8 cellular contexts compared by ENCODE assay signal in genomic region chr14:23114669-23115491, GRCh38. TPM values are rescaled to one million over a fixed set of nuclear protein-coding genes. Genes with fewer than 3 reads are reported as not detected.
DNase-seq lines count a peak whose midpoint lies in the region; FAIRE-seq and TF ChIP-seq lines count a peak whose summit lies in the region.
"Had no signal": no experiment of that assay in that cellular context is flagged by ENCODE, and none has a peak within 500 bp of the region (broad histone marks: within the 10 kb centered on the region; RNA-seq: fewer than 3 reads in every experiment).

No MANE protein-coding gene starts in this region.

- TF ChIP-seq EP300 in H1 (IDR thresholded peaks at IDR 0.05; ENCODE audit: borderline replicate concordance in 1 of 2, low read depth in 2 of 2, low read length in 2 of 2): no peak

- no peaks in the 10 kb centered on the region for H4K20me1 ChIP-seq in H1 (replicated peaks in 1 of 2; ENCODE audit: control insufficient read depth in 1 of 2, insufficient read depth in 2 of 2, low read length in 2 of 2)

- no peak overlapping the region for H2BK120ac ChIP-seq in H1 (replicated peaks; ENCODE audit: low read depth, low read length)

- no peak overlapping the region for H2BK20ac ChIP-seq in H1 (ENCODE audit: low read length)

- H3K4me2 ChIP-seq in H1 (ENCODE audit: insufficient read depth in 1 of 2, low read depth in 2 of 2, low read length in 2 of 2): no peak overlapping the region

- no peak overlapping the region for H3K4ac ChIP-seq in H1 (replicated peaks; ENCODE audit: insufficient read length, low read depth, low read length)

- H2BK15ac ChIP-seq in H1 (ENCODE audit: low read length): 0 out of 2 replicates have a peak overlapping the region, but pooled peaks have one; percentile 32

- POLR2A ChIA-PET in H1 (lab: Charles Lee; ENCODE audit: partially characterized antibody): no interaction called here

- no peak overlapping the region for H2AK5ac ChIP-seq in H1 (ENCODE audit: low read depth, low read length)

- no peak overlapping the region for H3K18ac ChIP-seq in H1 (ENCODE audit: extremely low read depth, low read length)

- peaks cover 0 to 3% (median 0%) of the 10 kb centered on the region in 4 experiments; a peak in 2 of 7 replicates for H3K27me3 ChIP-seq in H1 (replicated peaks in 1 of 4; ENCODE audit: control insufficient read depth in 3 of 4, extremely low read depth in 1 of 4, insufficient read depth in 3 of 4, low read length in 3 of 4)

- intact Hi-C loops in posterior vena cava (cut with DNase I): loop anchor here in 1 of 2 donors (5.0 kb wide), 1 partner anchor 48 kb away; no protein-coding TSS in a partner anchor

- 82% methylated on average over 11 of the region's 11 CpGs; no CpG with 5 or more reads in 1 of the 2 experiments for WGBS in H1 (ENCODE audit: extremely low coverage in 1 of 2, insufficient coverage in 1 of 2, insufficient read length in 1 of 2, insufficient replicate concordance in 2 of 2, low coverage in 1 of 2, low lambda C conversion rate in 2 of 2, missing lambda C conversion rate in 1 of 2), 2 experiments

- H2BK12ac ChIP-seq in H1 (ENCODE audit: low read depth, low read length): no peak overlapping the region

- H3K23me2 ChIP-seq in H1 (ENCODE audit: low read depth, low read length): no peaks in the 10 kb centered on the region; the same call in 1 of the 2 replicates

- no peak overlapping the region for H3K27ac ChIP-seq in H1 (ENCODE audit: low read depth, low read length)

- H4K8ac ChIP-seq in H1 (ENCODE audit: extremely low read depth, insufficient read depth, low read length): no peak overlapping the region

- H3K36me3 ChIP-seq in H1 (ENCODE audit: control insufficient read depth in 2 of 4, insufficient read depth in 4 of 4, low read length in 3 of 4): no peaks in the 10 kb centered on the region

- no peak overlapping the region for H3K14ac ChIP-seq in H1 (ENCODE audit: insufficient read length)

- no peaks in the 10 kb centered on the region for H3K79me1 ChIP-seq in H1 (ENCODE audit: low read depth, low read length)

- no peak overlapping the region for H2AFZ ChIP-seq in H1 (ENCODE audit: low read length)

- DNase-seq in GM04503 (ENCODE audit: low read depth) (peak; percentile 96), NCI-H460 (ENCODE audit: extremely low read depth, low read depth) (peak; percentile 27), H1 (ENCODE audit: low read depth in 1 of 2, low spot score in 2 of 2) (no peak), posterior vena cava (ENCODE audit: low spot score) (peak; percentile 90), occipital lobe (lab: John Stamatoyannopoulos, UW) (no peak), GM19239 (ENCODE audit: insufficient read length, low spot score) (no peak)
- no peak for DNase-seq in activated CD4-positive, alpha-beta T cell treated with anti-CD3 and anti-CD28 coated beads for 1 hour

- H4K91ac ChIP-seq in H1 (replicated peaks; ENCODE audit: insufficient read length, low read length): no peak overlapping the region

- H3K4me1 ChIP-seq in H1 (replicated peaks in 1 of 4; ENCODE audit: control insufficient read depth in 3 of 4, insufficient read depth in 4 of 4, low read length in 3 of 4): peaks cover 0 to 14% (median 5%) of the 10 kb centered on the region in 4 experiments; a peak in 6 of 7 replicates

- no peak overlapping the region for H3K9ac ChIP-seq in H1 (replicated peaks in 1 of 4; ENCODE audit: extremely low read depth in 1 of 4, low read depth in 3 of 4, low read length in 3 of 4)

- CTCF ChIA-PET in H1 (lab: Charles Lee; ENCODE audit: partially characterized antibody): interaction anchor here (0.7 to 2.4 kb wide), 5 partner anchors 11 to 72 kb away, joined by 3 to 7 read pairs (median 4); partner anchors contain the start of gene CIROP

- TF ChIP-seq POLR2A in H1 (IDR thresholded peaks at IDR 0.05; ENCODE audit: control extremely low read depth in 1 of 2, low read depth in 2 of 2, low read length in 2 of 2): no peak

- H3K9me3 ChIP-seq in H1 (ENCODE audit: insufficient read depth in 2 of 2, low read depth in 1 of 2, low read length in 1 of 2): no peaks in the 10 kb centered on the region; a peak in 1 of 4 replicates

- no peak for TF ChIP-seq CTCF in H1 (IDR thresholded peaks at IDR 0.05; ENCODE audit: control extremely low read depth in 1 of 3, insufficient read depth in 1 of 3, low read depth in 1 of 3, low read length in 3 of 3)

- H3K4me3 ChIP-seq in H1 (ENCODE audit: extremely low read depth in 1 of 4, insufficient read depth in 2 of 4, low read depth in 3 of 4, low read length in 4 of 4): no peak overlapping the region

- no peak overlapping the region for H3K23ac ChIP-seq in H1 (ENCODE audit: insufficient read length)

- no peak overlapping the region for H2BK5ac ChIP-seq in H1 (ENCODE audit: low read depth, low read length)

- no peaks in the 10 kb centered on the region for H3K79me2 ChIP-seq in H1 (ENCODE audit: control insufficient read depth in 1 of 2, insufficient read depth in 2 of 2, low read length in 2 of 2)

- H3K56ac ChIP-seq in H1 (replicated peaks; ENCODE audit: insufficient read length, low read depth, low read length): no peak overlapping the region

- FAIRE-seq in H1 (lab: Jason Lieb, UNC): no peak
- FAIRE-seq in GM19239 (lab: Jason Lieb, UNC): no peak

- no peak overlapping the region for H4K5ac ChIP-seq in H1 (ENCODE audit: insufficient read length, low read depth, low read length)

- TF ChIP-seq RAD21 in H1 (IDR thresholded peaks at IDR 0.05 in 1 of 2, conservative IDR thresholded peaks at IDR 0.05 in 1 of 2; ENCODE audit: low read depth in 2 of 2, low read length in 2 of 2): no peak

RNA-seq across cellular contexts. Expression of gene CEBPE, which starts 4.2 kb away (rescaled TPM):
- total RNA-seq in NCI-H460 (2014; rRNA removed; shearing (Covaris generic)): not detected in 2 replicates
- polyA plus RNA-seq in NCI-H460 (2014; cell fraction: nucleus; rRNA removed): not detected in 2 replicates
- total RNA-seq in H1 (2021; fragmentation: NEBNext Ultra II Directional; extraction: Animal tissue kit (Norgen Biotek cat#: 25700)): not detected in 2 replicates
- polyA plus RNA-seq in H1 (2011; rRNA removed): 0.05 and 0.06 TPM in 2 replicates
- 0.04 TPM for polyA plus RNA-seq in H1 (2011; cell fraction: cytosol; rRNA removed)
- polyA plus RNA-seq in H1 (2011; cell fraction: nucleus; rRNA removed): not detected
- polyA plus RNA-seq in H1 (2012, experiment 1 of 2): not detected in 4 replicates
- polyA plus RNA-seq in H1 (2012, experiment 2 of 2): not detected
- 0.02 TPM for polyA plus RNA-seq in H1 (2013, experiment 1 of 2)
- not detected for polyA plus RNA-seq in H1 (2013, experiment 2 of 2)
- polyA minus RNA-seq in H1 (2011; rRNA and poly(A)+ RNA removed): 0.10 TPM in 1 of 2 replicates, not detected in the other
- polyA minus RNA-seq in H1 (2011; cell fraction: cytosol; rRNA and poly(A)+ RNA removed): not detected
- polyA minus RNA-seq in H1 (2011; cell fraction: nucleus; rRNA and poly(A)+ RNA removed): not detected
- total RNA-seq in posterior vena cava (under 1 TPM in 1 of 2 donors, not detected in 1; 0.19 TPM), occipital lobe (0.31 TPM)
- total RNA-seq: activated T-helper 2 cell treated with anti-CD3 and anti-CD28 coated beads, Interferon-gamma antibody, Interleukin-2, Interleukin-4, amounts not matched to agents 10 μg/mL and 5 μg/mL and 100 μg/mL, durations not matched to agents 14 hours and 24 hours and 36 hours had no signal

RNA-seq across cellular contexts. Expression of gene CIROP, which starts 10.1 kb away (rescaled TPM):
- not detected in 2 replicates for total RNA-seq in NCI-H460 (2014; rRNA removed; shearing (Covaris generic))
- polyA plus RNA-seq in NCI-H460 (2014; cell fraction: nucleus; rRNA removed): not detected in 2 replicates
- not detected in 2 replicates for total RNA-seq in H1 (2021; fragmentation: NEBNext Ultra II Directional; extraction: Animal tissue kit (Norgen Biotek cat#: 25700))
- 0.03 and 0.06 TPM in 2 replicates for polyA plus RNA-seq in H1 (2011; rRNA removed)
- polyA plus RNA-seq in H1 (2011; cell fraction: cytosol; rRNA removed): not detected
- polyA plus RNA-seq in H1 (2011; cell fraction: nucleus; rRNA removed): 0.17 TPM
- 0.07 to 0.13 TPM in 2 of 4 replicates, not detected in the others for polyA plus RNA-seq in H1 (2012, experiment 1 of 2)
- not detected for polyA plus RNA-seq in H1 (2012, experiment 2 of 2)
- polyA plus RNA-seq in H1 (2013, experiment 1 of 2): 0.02 TPM
- polyA plus RNA-seq in H1 (2013, experiment 2 of 2): 0.02 TPM
- polyA minus RNA-seq in H1 (2011; rRNA and poly(A)+ RNA removed): 0.13 TPM in 1 of 2 replicates, not detected in the other
- not detected for polyA minus RNA-seq in H1 (2011; cell fraction: cytosol; rRNA and poly(A)+ RNA removed)
- polyA minus RNA-seq in H1 (2011; cell fraction: nucleus; rRNA and poly(A)+ RNA removed): not detected
- total RNA-seq in posterior vena cava (not detected), occipital lobe (not detected)
- total RNA-seq: activated T-helper 2 cell treated with anti-CD3 and anti-CD28 coated beads, Interferon-gamma antibody, Interleukin-2, Interleukin-4, amounts not matched to agents 10 μg/mL and 5 μg/mL and 100 μg/mL, durations not matched to agents 14 hours and 24 hours and 36 hours had no signal

RNA-seq across cellular contexts. Expression of gene C14orf119, which starts 19.6 kb away (rescaled TPM):
- 41.5 and 45.7 TPM in 2 replicates for total RNA-seq in NCI-H460 (2014; rRNA removed; shearing (Covaris generic))
- polyA plus RNA-seq in NCI-H460 (2014; cell fraction: nucleus; rRNA removed): 17.8 and 38.9 TPM in 2 replicates
- total RNA-seq in H1 (2021; fragmentation: NEBNext Ultra II Directional; extraction: Animal tissue kit (Norgen Biotek cat#: 25700)): 78.1 and 91.2 TPM in 2 replicates
- polyA plus RNA-seq in H1 (2011; rRNA removed): 49.8 and 94.0 TPM in 2 replicates
- 60.3 TPM for polyA plus RNA-seq in H1 (2011; cell fraction: cytosol; rRNA removed)
- polyA plus RNA-seq in H1 (2011; cell fraction: nucleus; rRNA removed): 39.8 TPM
- polyA plus RNA-seq in H1 (2012, experiment 1 of 2): 52.5 to 86.4 TPM (median 81.7 TPM) in 4 replicates
- polyA plus RNA-seq in H1 (2012, experiment 2 of 2): 22.6 TPM
- polyA plus RNA-seq in H1 (2013, experiment 1 of 2): 32.8 TPM
- 35.7 TPM for polyA plus RNA-seq in H1 (2013, experiment 2 of 2)
- 92.8 and 117 TPM in 2 replicates for polyA minus RNA-seq in H1 (2011; rRNA and poly(A)+ RNA removed)
- 28.5 TPM for polyA minus RNA-seq in H1 (2011; cell fraction: cytosol; rRNA and poly(A)+ RNA removed)
- polyA minus RNA-seq in H1 (2011; cell fraction: nucleus; rRNA and poly(A)+ RNA removed): 34.4 TPM
- total RNA-seq in posterior vena cava: 10 to 100 TPM; 35.2 to 38.7 TPM
- total RNA-seq in occipital lobe: 17.9 TPM

RNA-seq across cellular contexts. Expression of gene ACIN1, which starts 19.9 kb away (rescaled TPM):
- 73.8 and 92.9 TPM in 2 replicates for total RNA-seq in NCI-H460 (2014; rRNA removed; shearing (Covaris generic))
- 221 and 271 TPM in 2 replicates for polyA plus RNA-seq in NCI-H460 (2014; cell fraction: nucleus; rRNA removed)
- 233 and 237 TPM in 2 replicates for total RNA-seq in H1 (2021; fragmentation: NEBNext Ultra II Directional; extraction: Animal tissue kit (Norgen Biotek cat#: 25700))
- 132 and 153 TPM in 2 replicates for polyA plus RNA-seq in H1 (2011; rRNA removed)
- polyA plus RNA-seq in H1 (2011; cell fraction: cytosol; rRNA removed): 184 TPM
- 411 TPM for polyA plus RNA-seq in H1 (2011; cell fraction: nucleus; rRNA removed)
- polyA plus RNA-seq in H1 (2012, experiment 1 of 2): 220 to 270 TPM (median 242 TPM) in 4 replicates
- polyA plus RNA-seq in H1 (2012, experiment 2 of 2): 88.4 TPM
- 173 TPM for polyA plus RNA-seq in H1 (2013, experiment 1 of 2)
- 154 TPM for polyA plus RNA-seq in H1 (2013, experiment 2 of 2)
- polyA minus RNA-seq in H1 (2011; rRNA and poly(A)+ RNA removed): 167 and 168 TPM in 2 replicates
- 126 TPM for polyA minus RNA-seq in H1 (2011; cell fraction: cytosol; rRNA and poly(A)+ RNA removed)
- 251 TPM for polyA minus RNA-seq in H1 (2011; cell fraction: nucleus; rRNA and poly(A)+ RNA removed)
- total RNA-seq in posterior vena cava (100 to 1,000 TPM in 1 of 2 donors, 10 to 100 TPM in 1; 85.9 to 112 TPM), occipital lobe (67.8 TPM)

RNA-seq across cellular contexts. Expression of gene CDH24, which starts 57.6 kb away (rescaled TPM):
- 4.4 and 4.6 TPM in 2 replicates for total RNA-seq in NCI-H460 (2014; rRNA removed; shearing (Covaris generic))
- 63.7 and 67.3 TPM in 2 replicates for polyA plus RNA-seq in NCI-H460 (2014; cell fraction: nucleus; rRNA removed)
- total RNA-seq in H1 (2021; fragmentation: NEBNext Ultra II Directional; extraction: Animal tissue kit (Norgen Biotek cat#: 25700)): 18.1 TPM in 2 replicates
- 27.6 and 41.8 TPM in 2 replicates for polyA plus RNA-seq in H1 (2011; rRNA removed)
- polyA plus RNA-seq in H1 (2011; cell fraction: cytosol; rRNA removed): 22.4 TPM
- 122 TPM for polyA plus RNA-seq in H1 (2011; cell fraction: nucleus; rRNA removed)
- polyA plus RNA-seq in H1 (2012, experiment 1 of 2): 13.2 to 19.3 TPM (median 18.1 TPM) in 4 replicates
- 12.2 TPM for polyA plus RNA-seq in H1 (2012, experiment 2 of 2)
- 15.1 TPM for polyA plus RNA-seq in H1 (2013, experiment 1 of 2)
- polyA plus RNA-seq in H1 (2013, experiment 2 of 2): 14.6 TPM
- polyA minus RNA-seq in H1 (2011; rRNA and poly(A)+ RNA removed): 16.9 and 24.6 TPM in 2 replicates
- 11.2 TPM for polyA minus RNA-seq in H1 (2011; cell fraction: cytosol; rRNA and poly(A)+ RNA removed)
- 18.3 TPM for polyA minus RNA-seq in H1 (2011; cell fraction: nucleus; rRNA and poly(A)+ RNA removed)
- total RNA-seq in posterior vena cava: 1 to 10 TPM; 1.8 to 2.9 TPM
- total RNA-seq in occipital lobe: 10.3 TPM

Comparison
In these comparisons a context has a peak if more than half of its experiments do, and no peak if none do; other contexts are left out.
1. DNase-seq: peak in GM04503 (single experiment), NCI-H460 (single experiment) and posterior vena cava (single experiment); none in H1 (0 of 2), activated CD4-positive, alpha-beta T cell treated with anti-CD3 and anti-CD28 coated beads for 1 hour (single experiment), occipital lobe (single experiment) and GM19239 (single experiment).